In genomic region chr3:136902530-136902929, GRCh38 we compare ENCODE assay signal across 1 cellular context.
TF ChIP-seq lines count a peak whose summit lies in the region.

No MANE protein-coding gene starts in this region.

TF ChIP-seq in GM12878, 131 proteins besides CTCF, POLR2A, EP300 and RAD21:
- peak; percentile 64 for TF ChIP-seq SPI1 (IDR thresholded peaks at IDR 0.05; ENCODE audit: borderline replicate concordance, insufficient read depth, low read depth, low read length)
